Comparison of ENCODE assay signal across 1 cellular context in genomic region chr1:93857653-93858052, GRCh38. TPM values are rescaled to one million over a fixed set of nuclear protein-coding genes. Genes with fewer than 3 reads are reported as not detected.
DNase-seq lines count a peak whose midpoint lies in the region; ATAC-seq, FAIRE-seq and TF ChIP-seq lines count a peak whose summit lies in the region.
"Not testable (repeated sequence)": the region's sequence is repeated elsewhere in the genome, so short reads cannot be mapped to it uniquely, and the experiment has no call there.

No MANE protein-coding gene starts in this region.

- WGBS in K562 (ENCODE audit: insufficient coverage, low coverage, missing lambda C conversion rate), result 9% methylated on average over 2 of the region's 3 CpGs

- POLR2A ChIA-PET in K562 (lab: Yijun Ruan, JAX), result not testable (repeated sequence)

- not testable (repeated sequence) for TF ChIP-seq RAD21 in K562 (CRISPR knock-in tag; conservative IDR thresholded peaks at IDR 0.05 in 1 of 2, IDR thresholded peaks at IDR 0.05 in 1 of 2)

- H3K9me1 ChIP-seq in K562 (ENCODE audit: control insufficient read depth, insufficient read depth, low read length), result not testable (repeated sequence)

- not testable (repeated sequence) for TF ChIP-seq CTCF in K562 (IDR thresholded peaks at IDR 0.05 in 2 of 3, conservative IDR thresholded peaks at IDR 0.05 in 1 of 3; ENCODE audit: insufficient read depth in 2 of 3, low read depth in 1 of 3, low read length in 3 of 3)

- not testable (repeated sequence) for H3K9ac ChIP-seq in K562 (ENCODE audit: insufficient read depth in 1 of 2, low read depth in 2 of 2, low read length in 2 of 2)

- intact Hi-C loops in K562 (cut with micrococcal nuclease), result not testable (repeated sequence)

- H3K9me3 ChIP-seq in K562 (replicated peaks; ENCODE audit: control insufficient read depth, insufficient read depth, low read depth, low read length), result not testable (repeated sequence)

- H4K20me1 ChIP-seq in K562 (replicated peaks; ENCODE audit: control insufficient read depth, insufficient read depth, low read length), result not testable (repeated sequence)

- H3K27me3 ChIP-seq in K562 (ENCODE audit: control insufficient read depth in 2 of 2, insufficient read depth in 2 of 2, low read length in 2 of 2), result not testable (repeated sequence)

- ATAC-seq in K562, result not testable (repeated sequence)

- not testable (repeated sequence) for TF ChIP-seq EP300 in K562 (IDR thresholded peaks at IDR 0.05; ENCODE audit: low read length)

- BruUV-seq in K562 (replicated peaks; lab: Mats Ljungman, UMichigan), result not testable (repeated sequence)

- not testable (repeated sequence) for H3K36me3 ChIP-seq in K562 (ENCODE audit: control insufficient read depth, insufficient read depth, low read length)

- H2AFZ ChIP-seq in K562 (ENCODE audit: low read depth, low read length), result not testable (repeated sequence)

- DNase-seq in K562 (ENCODE audit: extremely low read depth in 1 of 4, low spot score in 3 of 4), result not testable (repeated sequence)

- not testable (repeated sequence) for H3K4me2 ChIP-seq in K562 (ENCODE audit: insufficient read depth, low read length)

- in situ Hi-C loops in K562 (cut with MboI), result loop anchor here (25.0 kb wide), 1 partner anchor 995 kb away; no protein-coding TSS in a partner anchor

- not testable (repeated sequence) for TF ChIP-seq POLR2A in K562 (conservative IDR thresholded peaks at IDR 0.05)

- not testable (repeated sequence) for H3K79me2 ChIP-seq in K562 (ENCODE audit: control insufficient read depth, insufficient read depth, low read length)

- H3K4me3 ChIP-seq in K562, result not testable (repeated sequence)

- FAIRE-seq in K562 (lab: Jason Lieb, UNC), result not testable (repeated sequence)

- CTCF ChIA-PET in K562 (lab: Yijun Ruan, JAX; ENCODE audit: low intra/inter-chr PET ratio), result not testable (repeated sequence)

- H3K4me1 ChIP-seq in K562 (replicated peaks in 1 of 2; ENCODE audit: control insufficient read depth in 2 of 2, insufficient read depth in 2 of 2, low read length in 2 of 2), result not testable (repeated sequence)

- H3K27ac ChIP-seq in K562 (ENCODE audit: extremely low read depth, low read depth, low read length), result not testable (repeated sequence)

TF ChIP-seq in K562, 482 proteins besides CTCF, POLR2A, EP300 and RAD21:
- TF ChIP-seq ZNF354B (CRISPR knock-in tag; IDR thresholded peaks at IDR 0.05) (0 out of 2 replicates have a peak, but pooled peaks have one; percentile 17), ZNF507 (tag; conservative IDR thresholded peaks at IDR 0.05) (peak; percentile 94)

RNA-seq across cellular contexts. Expression of gene DNTTIP2, which starts 21.4 kb away (rescaled TPM):
- total RNA-seq in K562 (2011; cell fraction: chromatin; rRNA removed; ENCODE audit: low replicate concordance), result 50.5 and 141 TPM in 2 replicates
- 40.2 and 49.0 TPM in 2 replicates for total RNA-seq in K562 (2011; cell fraction: nucleolus; rRNA removed)
- total RNA-seq in K562 (2011; cell fraction: nucleoplasm; rRNA removed), result 77.8 and 89.5 TPM in 2 replicates
- 50.4 and 59.2 TPM in 2 replicates for total RNA-seq in K562 (2014; rRNA removed)
- total RNA-seq in K562 (2014; rRNA removed; fragmentation: Illumina TruSeq; extraction: Trizol), result 106 and 136 TPM in 2 replicates
- total RNA-seq in K562 (2015; rRNA removed; fragmentation: Illumina TruSeq; extraction: Trizol), result 87.9 and 97.0 TPM in 2 replicates
- total RNA-seq in K562 (2021), result 85.2 and 91.9 TPM in 2 replicates
- 56.1 and 75.0 TPM in 2 replicates for polyA plus RNA-seq in K562 (2011; rRNA removed)
- 3.9 and 5.5 TPM in 2 replicates for polyA plus RNA-seq in K562 (2011; cell fraction: cytosol; rRNA removed)
- polyA plus RNA-seq in K562 (2011; cell fraction: nucleus; rRNA removed), result 140 and 149 TPM in 2 replicates
- polyA plus RNA-seq in K562 (2012), result 46.3 and 75.3 TPM in 2 replicates
- polyA plus RNA-seq in K562 (2014; fragmentation: Illumina TruSeq; extraction: Trizol), result 87.6 and 113 TPM in 2 replicates
- polyA plus RNA-seq in K562 (2014; fragmentation: Nextera tagmentation; extraction: Ambion mirVana), result 100 to 1,000 TPM; 113 to 138 TPM
- polyA plus RNA-seq in K562 (2014; rRNA removed), result 59.7 and 75.4 TPM in 2 replicates
- 119 and 126 TPM in 2 replicates for polyA minus RNA-seq in K562 (2011; rRNA and poly(A)+ RNA removed)
- 15.1 and 17.9 TPM in 2 replicates for polyA minus RNA-seq in K562 (2011; cell fraction: cytosol; rRNA and poly(A)+ RNA removed)
- 31.6 and 79.9 TPM in 2 replicates for polyA minus RNA-seq in K562 (2011; cell fraction: nucleus; rRNA and poly(A)+ RNA removed)

RNA-seq across cellular contexts. Expression of gene GCLM, which starts 51.6 kb away (rescaled TPM):
- 21.3 and 58.7 TPM in 2 replicates for total RNA-seq in K562 (2011; cell fraction: chromatin; rRNA removed; ENCODE audit: low replicate concordance)
- total RNA-seq in K562 (2011; cell fraction: nucleolus; rRNA removed), result 21.2 and 23.3 TPM in 2 replicates
- total RNA-seq in K562 (2011; cell fraction: nucleoplasm; rRNA removed), result 34.2 and 65.9 TPM in 2 replicates
- total RNA-seq in K562 (2014; rRNA removed) (13.8 and 17.5 TPM in 2 replicates), K562 (2014; rRNA removed; fragmentation: Illumina TruSeq; extraction: Trizol) (38.9 and 43.3 TPM in 2 replicates), K562 (2015; rRNA removed; fragmentation: Illumina TruSeq; extraction: Trizol) (22.3 and 24.5 TPM in 2 replicates), K562 (2021) (39.5 and 41.0 TPM in 2 replicates)
- polyA plus RNA-seq in K562 (2011; rRNA removed) (55.5 and 71.6 TPM in 2 replicates), K562 (2014; fragmentation: Illumina TruSeq; extraction: Trizol) (27.3 and 32.8 TPM in 2 replicates), K562 (2014; fragmentation: Nextera tagmentation; extraction: Ambion mirVana) (1 to 10 TPM; 9.3 to 9.6 TPM), K562 (2014; rRNA removed) (16.2 and 18.2 TPM in 2 replicates)
- 10.4 and 18.6 TPM in 2 replicates for polyA plus RNA-seq in K562 (2011; cell fraction: cytosol; rRNA removed)
- polyA plus RNA-seq in K562 (2011; cell fraction: nucleus; rRNA removed), result 11.0 and 14.3 TPM in 2 replicates
- 23.6 and 39.2 TPM in 2 replicates for polyA plus RNA-seq in K562 (2012)
- 60.9 and 71.0 TPM in 2 replicates for polyA minus RNA-seq in K562 (2011; rRNA and poly(A)+ RNA removed)
- polyA minus RNA-seq in K562 (2011; cell fraction: cytosol; rRNA and poly(A)+ RNA removed), result 25.4 and 28.6 TPM in 2 replicates
- polyA minus RNA-seq in K562 (2011; cell fraction: nucleus; rRNA and poly(A)+ RNA removed), result 29.9 and 38.1 TPM in 2 replicates
